In genomic region chr1:19359357-19359756, GRCh38 we compare ENCODE assay signal across 20 cellular contexts. TPM values are rescaled to one million over a fixed set of nuclear protein-coding genes. Genes with fewer than 3 reads are reported as not detected.
A peak's percentile ranks its signal among the peaks of the same experiment; 100 is the strongest.
DNase-seq lines count a peak whose midpoint lies in the region; ATAC-seq and TF ChIP-seq lines count a peak whose summit lies in the region.
"Had no signal": no experiment of that assay in that cellular context is flagged by ENCODE, and none has a peak within 500 bp of the region (broad histone marks: within the 10 kb centered on the region; RNA-seq: fewer than 3 reads in every experiment).

No MANE protein-coding gene starts in this region.

- no peak overlapping the region for H3K27ac ChIP-seq in BLaER1 treated with 17β-estradiol and CSF1 and Interleukin-3, amounts not matched to agents 10 nM and 100 nM
- no peak overlapping the region for H3K27ac ChIP-seq in CD4-positive, alpha-beta memory T cell (ENCODE audit: low read depth, low read length)
- H3K27ac ChIP-seq: foreskin keratinocyte, neural progenitor cell, testis had no signal

- no peaks in the 10 kb centered on the region for H3K9me3 ChIP-seq in BLaER1 treated with 17β-estradiol and CSF1 and Interleukin-3, amounts not matched to agents 10 nM and 100 nM (replicated peaks in 1 of 11)
- H3K9me3 ChIP-seq in CD4-positive, alpha-beta memory T cell (ENCODE audit: control insufficient read depth in 1 of 2, low read length in 2 of 2): no peaks in the 10 kb centered on the region
- no peaks in the 10 kb centered on the region for H3K9me3 ChIP-seq in HAP-1
- H3K9me3 ChIP-seq: Caco-2, testis had no signal

- in situ Hi-C loops in HAP-1 (cut with MboI; ENCODE audit: low sequenced_read_pairs) (no loop called here), G401 (cut with HindIII; ENCODE audit: low sequenced_read_pairs) (no loop called here)

- H3K4me1 Mint-ChIP-seq in CD4-positive, alpha-beta memory T cell: peaks cover 19 to 49% (median 35%) of the 10 kb centered on the region in 4 donors
- H3K4me1 Mint-ChIP-seq in activated CD8-positive, alpha-beta T cell treated with anti-CD3 and anti-CD28 coated beads for 36 hours (ENCODE audit: low read depth): peaks cover 39% of the 10 kb centered on the region
- peaks cover 15 to 56% (median 37%) of the 10 kb centered on the region in 4 donors for H3K4me1 Mint-ChIP-seq in naive thymus-derived CD8-positive, alpha-beta T cell

- H3K36me3 Mint-ChIP-seq in CD4-positive, alpha-beta memory T cell: peaks cover 19 to 49% of the 10 kb centered on the region in 2 donors
- peaks cover 15% of the 10 kb centered on the region for H3K36me3 Mint-ChIP-seq in activated CD8-positive, alpha-beta T cell treated with anti-CD3 and anti-CD28 coated beads for 36 hours (ENCODE audit: low read depth)
- H3K36me3 Mint-ChIP-seq in naive thymus-derived CD8-positive, alpha-beta T cell: peaks cover 0 to 50% (median 14%) of the 10 kb centered on the region in 3 donors

- no peak overlapping the region for H3K9ac ChIP-seq in BLaER1 treated with 17β-estradiol and CSF1 and Interleukin-3, amounts not matched to agents 10 nM and 100 nM
- H3K9ac ChIP-seq: neural progenitor cell had no signal

- H4K20me1 ChIP-seq in BLaER1 treated with 17β-estradiol and CSF1 and Interleukin-3, amounts not matched to agents 10 nM and 100 nM: peaks cover 54 to 100% (median 92%) of the 10 kb centered on the region in 11 experiments

- no peak for DNase-seq in CD4-positive, alpha-beta memory T cell
- no peak for DNase-seq in activated CD8-positive, alpha-beta T cell treated with anti-CD3 and anti-CD28 coated beads for 36 hours
- DNase-seq in naive thymus-derived CD8-positive, alpha-beta T cell: no peak
- DNase-seq in CD1c-positive myeloid dendritic cell (ENCODE audit: extremely low spot score): no peak
- DNase-seq in HAP-1 (ENCODE audit: low spot score in 2 of 2): no peak
- DNase-seq in G401 (ENCODE audit: low spot score): no peak
- DNase-seq: activated CD4-positive, alpha-beta T cell treated with anti-CD3 and anti-CD28 coated beads, Interleukin-2, amount 50 U/mL, for 1 hour; activated gamma-delta T cell treated with Interleukin-2 at 50 U/mL for 16 hours; activated T-cell treated with anti-CD3 and anti-CD28 coated beads for 4 hours; Caco-2; cerebellar nuclear complex; foreskin keratinocyte; hippocampal formation; KBM-7; MM.1S; NCI-H1930; T-helper 17 cell; testis had no signal

- no peaks in the 10 kb centered on the region for H3K9me3 Mint-ChIP-seq in CD4-positive, alpha-beta memory T cell
- H3K9me3 Mint-ChIP-seq in activated CD8-positive, alpha-beta T cell treated with anti-CD3 and anti-CD28 coated beads for 36 hours: no peaks in the 10 kb centered on the region
- H3K9me3 Mint-ChIP-seq in naive thymus-derived CD8-positive, alpha-beta T cell: no peaks in the 10 kb centered on the region
- H3K9me3 Mint-ChIP-seq: neural progenitor cell had no signal

- H3K4me3 Mint-ChIP-seq in CD4-positive, alpha-beta memory T cell: no peak overlapping the region
- H3K4me3 Mint-ChIP-seq in activated CD8-positive, alpha-beta T cell treated with anti-CD3 and anti-CD28 coated beads for 36 hours: no peak overlapping the region
- peak overlapping the region in 6 of 10 donors; percentile 12 to 70 (median 53) for H3K4me3 Mint-ChIP-seq in naive thymus-derived CD8-positive, alpha-beta T cell
- H3K4me3 Mint-ChIP-seq: neural progenitor cell had no signal

- H3K4me1 ChIP-seq in BLaER1 treated with 17β-estradiol and CSF1 and Interleukin-3, amounts not matched to agents 10 nM and 100 nM: peaks cover 0 to 46% (median 41%) of the 10 kb centered on the region in 10 experiments; a peak in 14 of 20 replicates
- peaks cover 20% of the 10 kb centered on the region for H3K4me1 ChIP-seq in CD4-positive, alpha-beta memory T cell (ENCODE audit: insufficient read depth, low read length)
- H3K4me1 ChIP-seq in HAP-1: no peaks in the 10 kb centered on the region
- H3K4me1 ChIP-seq: Caco-2 had no signal

- H3K36me3 ChIP-seq in BLaER1 treated with 17β-estradiol and CSF1 and Interleukin-3, amounts not matched to agents 10 nM and 100 nM: peaks cover 38 to 99% (median 75%) of the 10 kb centered on the region in 11 experiments
- peaks cover 35% of the 10 kb centered on the region for H3K36me3 ChIP-seq in CD4-positive, alpha-beta memory T cell (ENCODE audit: insufficient read depth, low read length)
- H3K36me3 ChIP-seq in HAP-1 (replicated peaks): peaks cover 17% of the 10 kb centered on the region
- H3K36me3 ChIP-seq: neural progenitor cell had no signal

- H3K27ac Mint-ChIP-seq in CD4-positive, alpha-beta memory T cell: peak overlapping the region in 4 of 7 donors; percentile 18 to 81 (median 66)
- H3K27ac Mint-ChIP-seq in activated CD8-positive, alpha-beta T cell treated with anti-CD3 and anti-CD28 coated beads for 36 hours: peak overlapping the region; percentile 26
- peak overlapping the region in 6 of 10 donors; percentile 61 to 83 (median 78) for H3K27ac Mint-ChIP-seq in naive thymus-derived CD8-positive, alpha-beta T cell
- H3K27ac Mint-ChIP-seq: neural progenitor cell had no signal

- intact Hi-C loops in CD4-positive, alpha-beta memory T cell (cut with micrococcal nuclease): no loop called here
- intact Hi-C loops in activated CD8-positive, alpha-beta T cell treated with anti-CD3 and anti-CD28 coated beads for 36 hours (cut with micrococcal nuclease): no loop called here

- H3K4me3 ChIP-seq in BLaER1 treated with 17β-estradiol and CSF1 and Interleukin-3, amounts not matched to agents 10 nM and 100 nM: no peak overlapping the region
- H3K4me3 ChIP-seq in CD4-positive, alpha-beta memory T cell (ENCODE audit: low read length in 2 of 2): no peak overlapping the region
- H3K4me3 ChIP-seq in HAP-1: no peak overlapping the region
- H3K4me3 ChIP-seq: neural progenitor cell, testis had no signal

- H3K27me3 ChIP-seq in BLaER1 treated with 17β-estradiol and CSF1 and Interleukin-3, amounts not matched to agents 10 nM and 100 nM: no peaks in the 10 kb centered on the region
- no peaks in the 10 kb centered on the region for H3K27me3 ChIP-seq in CD4-positive, alpha-beta memory T cell (ENCODE audit: insufficient read depth, low read length)
- H3K27me3 ChIP-seq in HAP-1 (ENCODE audit: low read depth): no peaks in the 10 kb centered on the region
- H3K27me3 ChIP-seq: foreskin keratinocyte, neural progenitor cell, testis had no signal

- TF ChIP-seq CTCF in activated CD8-positive, alpha-beta T cell treated with anti-CD3 and anti-CD28 coated beads for 36 hours (IDR thresholded peaks at IDR 0.05): no peak

- POLR2A ChIA-PET in CD4-positive, alpha-beta memory T cell (lab: Charles Lee; ENCODE audit: partially characterized antibody): no interaction called here
- POLR2A ChIA-PET in activated CD8-positive, alpha-beta T cell treated with anti-CD3 and anti-CD28 coated beads for 36 hours (lab: Charles Lee): interaction anchor here (0.7 kb wide), 2 partner anchors 13 to 107 kb away, joined by 3 read pairs; partner anchors contain the start of gene MRTO4
- POLR2A ChIA-PET in naive thymus-derived CD8-positive, alpha-beta T cell (lab: Charles Lee): no interaction called here

- peak overlapping the region in 8 of 11 experiments; percentile 3 to 77 (median 58); a peak in 14 of 22 replicates for H3K4me2 ChIP-seq in BLaER1 treated with 17β-estradiol and CSF1 and Interleukin-3, amounts not matched to agents 10 nM and 100 nM
- H3K4me2 ChIP-seq: neural progenitor cell had no signal

- peak; percentile 41 for ATAC-seq in activated CD8-positive, alpha-beta T cell treated with anti-CD3 and anti-CD28 coated beads for 36 hours
- peak; percentile 31 to 38 for ATAC-seq in naive thymus-derived CD8-positive, alpha-beta T cell
- ATAC-seq: foreskin keratinocyte, T-helper 17 cell had no signal

- H3K27me3 Mint-ChIP-seq in CD4-positive, alpha-beta memory T cell: no peaks in the 10 kb centered on the region
- H3K27me3 Mint-ChIP-seq in activated CD8-positive, alpha-beta T cell treated with anti-CD3 and anti-CD28 coated beads for 36 hours: no peaks in the 10 kb centered on the region
- H3K27me3 Mint-ChIP-seq in naive thymus-derived CD8-positive, alpha-beta T cell: no peaks in the 10 kb centered on the region
- H3K27me3 Mint-ChIP-seq: T-helper 17 cell had no signal

- CTCF ChIA-PET in CD4-positive, alpha-beta memory T cell (lab: Charles Lee; ENCODE audit: partially characterized antibody): no interaction called here
- CTCF ChIA-PET in activated CD8-positive, alpha-beta T cell treated with anti-CD3 and anti-CD28 coated beads for 36 hours (lab: Charles Lee): interaction anchor here (0.7 to 1.0 kb wide), 3 partner anchors 18 to 302 kb away, joined by 3 read pairs; no protein-coding TSS in a partner anchor

RNA-seq across cellular contexts. Expression of gene SLC66A1, which starts 47.2 kb away (rescaled TPM):
- total RNA-seq in CD4-positive, alpha-beta memory T cell: 10 to 100 TPM in 1 of 2 experiments, 1 to 10 TPM in 1; 7.4 to 10.2 TPM
- polyA plus RNA-seq in CD4-positive, alpha-beta memory T cell: 1 to 10 TPM; 3.0 to 4.7 TPM
- total RNA-seq in activated CD8-positive, alpha-beta T cell treated with anti-CD3 and anti-CD28 coated beads for 36 hours: 1 to 10 TPM; 3.6 TPM
- 1 to 10 TPM; 4.8 to 6.4 TPM for total RNA-seq in naive thymus-derived CD8-positive, alpha-beta T cell
- polyA plus RNA-seq in naive thymus-derived CD8-positive, alpha-beta T cell: 1 to 10 TPM; 3.1 to 4.3 (median 3.7) TPM
- 49.6 and 55.1 TPM in 2 replicates for total RNA-seq in G401 (2014; rRNA removed; shearing (Covaris generic))

RNA-seq across cellular contexts. Expression of gene AKR7A2, which starts 47.4 kb away (rescaled TPM):
- 10 to 100 TPM; 25.1 to 26.3 TPM for total RNA-seq in CD4-positive, alpha-beta memory T cell
- 100 to 1,000 TPM in 1 of 2 donors, 10 to 100 TPM in 1; 89.0 to 134 TPM for polyA plus RNA-seq in CD4-positive, alpha-beta memory T cell
- total RNA-seq in activated CD8-positive, alpha-beta T cell treated with anti-CD3 and anti-CD28 coated beads for 36 hours: 10 to 100 TPM; 42.9 to 43.4 TPM
- total RNA-seq in naive thymus-derived CD8-positive, alpha-beta T cell: 10 to 100 TPM; 24.8 to 27.7 TPM
- 100 to 1,000 TPM in 2 of 3 donors, 10 to 100 TPM in 1; 99.3 to 116 (median 115) TPM for polyA plus RNA-seq in naive thymus-derived CD8-positive, alpha-beta T cell
- total RNA-seq in G401 (2014; rRNA removed; shearing (Covaris generic)): 140 and 142 TPM in 2 replicates

Comparison
In these comparisons a context has a peak if more than half of its experiments do, and no peak if none do; other contexts are left out.
1. H3K27ac Mint-ChIP-seq: peak in every context shown above with its lines; median percentile 78 in naive thymus-derived CD8-positive, alpha-beta T cell; 66 in CD4-positive, alpha-beta memory T cell; 26 in activated CD8-positive, alpha-beta T cell treated with anti-CD3 and anti-CD28 coated beads for 36 hours.
2. H3K4me3 Mint-ChIP-seq: peak in naive thymus-derived CD8-positive, alpha-beta T cell (6 of 10); none in CD4-positive, alpha-beta memory T cell (0 of 8) and activated CD8-positive, alpha-beta T cell treated with anti-CD3 and anti-CD28 coated beads for 36 hours (single experiment).